8 cellular contexts compared by ENCODE assay signal in the genomic region with DNA sequence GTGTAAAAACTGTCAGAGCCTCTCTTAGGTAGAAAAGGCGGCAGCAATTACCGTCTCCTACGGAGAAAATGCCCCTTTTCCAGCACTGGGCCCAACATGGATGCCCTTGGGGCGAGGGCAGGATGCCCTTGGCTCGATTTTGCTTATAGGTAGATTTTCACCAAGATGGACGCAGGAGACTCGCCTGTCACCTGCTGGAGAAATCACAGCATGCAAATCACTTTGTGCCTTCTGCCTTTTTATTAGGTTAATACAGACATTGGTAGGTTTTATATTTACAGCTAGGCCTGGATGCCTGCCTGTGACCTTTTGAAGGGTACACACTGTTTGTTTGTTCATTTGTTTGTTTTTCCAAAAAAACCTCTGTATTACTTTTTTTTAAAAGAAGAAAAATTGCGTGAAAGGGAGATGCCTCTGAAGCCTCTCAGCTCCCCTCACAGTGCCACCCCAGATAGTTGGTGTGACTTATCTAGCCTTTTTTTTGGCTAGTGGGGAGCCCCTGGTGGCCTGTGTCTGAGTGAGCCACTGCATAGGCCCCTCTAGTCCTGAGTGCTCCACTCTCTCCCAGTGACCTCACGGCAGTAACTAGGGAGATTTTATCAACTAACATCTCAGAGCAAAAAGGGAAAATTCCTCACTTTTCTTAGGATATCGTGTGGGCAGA. TPM values are rescaled to one million over a fixed set of nuclear protein-coding genes. Genes with fewer than 3 reads are reported as not detected.
DNase-seq lines count a peak whose midpoint lies in the region; ATAC-seq and TF ChIP-seq lines count a peak whose summit lies in the region.

No MANE protein-coding gene starts in this region.

- peak overlapping the region; percentile 50 for H3K9ac ChIP-seq in endocrine pancreas (ENCODE audit: control insufficient read depth, insufficient read depth, low read length)

- H3K4me3 ChIP-seq in BE2C (ENCODE audit: low read depth, low read length) (peak overlapping the region; percentile 100), endocrine pancreas (ENCODE audit: control insufficient read depth, insufficient read depth, low read length) (peak overlapping the region; percentile 94)

- peaks cover 51% of the 10 kb centered on the region for H3K36me3 ChIP-seq in BE2C
- no peaks in the 10 kb centered on the region for H3K36me3 ChIP-seq in endocrine pancreas (ENCODE audit: control insufficient read depth, insufficient read depth, low read length)

- peaks cover 4% of the 10 kb centered on the region for H3K27me3 Mint-ChIP-seq in neural crest cell (ENCODE audit: low read depth)

- H3K36me3 Mint-ChIP-seq in neural crest cell (ENCODE audit: low read depth) = peaks cover 11% of the 10 kb centered on the region

- peak overlapping the region; percentile 90 for H3K4me3 Mint-ChIP-seq in neural crest cell

- H3K27me3 ChIP-seq in BE2C (no peaks in the 10 kb centered on the region), endocrine pancreas (ENCODE audit: control insufficient read depth, insufficient read depth, low read length) (no peaks in the 10 kb centered on the region)

- no peaks in the 10 kb centered on the region for H3K9me3 Mint-ChIP-seq in neural crest cell

- H3K9me3 ChIP-seq in BE2C (no peaks in the 10 kb centered on the region), endocrine pancreas (ENCODE audit: control insufficient read depth, low read length) (no peaks in the 10 kb centered on the region)

- no peak for ATAC-seq in GM21423 (IDR thresholded peaks at IDR 0.05; ENCODE audit: unreplicated experiment)
- ATAC-seq in GM21529 (IDR thresholded peaks at IDR 0.05; ENCODE audit: unreplicated experiment) = no peak
- no peak for ATAC-seq in GM18520 (IDR thresholded peaks at IDR 0.05; ENCODE audit: unreplicated experiment)

- H3K4me1 ChIP-seq in BE2C = peaks cover 13% of the 10 kb centered on the region
- peaks cover 16% of the 10 kb centered on the region for H3K4me1 ChIP-seq in endocrine pancreas (ENCODE audit: control insufficient read depth, insufficient read depth, low read length)

- DNase-seq in BE2C (peak; percentile 69), OCI-M1 (lab: John Stamatoyannopoulos, UW) (peak; percentile 36), neural crest cell (ENCODE audit: low read depth, low spot score) (no peak)

- TF ChIP-seq CTCF in BE2C (IDR thresholded peaks at IDR 0.05; ENCODE audit: low read depth, low read length) (peak; percentile 65), GM12873 (IDR thresholded peaks at IDR 0.05; ENCODE audit: insufficient read depth, low read depth, low read length, missing control alignments) (peak; percentile 47), neural crest cell (conservative IDR thresholded peaks at IDR 0.05) (peak; percentile 51)

- H3K4me1 Mint-ChIP-seq in neural crest cell = peaks cover 40% of the 10 kb centered on the region

- no peak overlapping the region for H3K27ac Mint-ChIP-seq in neural crest cell (ENCODE audit: unreplicated experiment)

RNA-seq across cellular contexts. Expression of a gene that starts 2.5 kb away (rescaled TPM):
- polyA plus RNA-seq in BE2C (2012; ENCODE audit: insufficient read depth, insufficient read length, low read depth) = 111 TPM
- total RNA-seq in neural crest cell = 25.2 and 26.5 TPM in 2 replicates
